In the genomic region with DNA sequence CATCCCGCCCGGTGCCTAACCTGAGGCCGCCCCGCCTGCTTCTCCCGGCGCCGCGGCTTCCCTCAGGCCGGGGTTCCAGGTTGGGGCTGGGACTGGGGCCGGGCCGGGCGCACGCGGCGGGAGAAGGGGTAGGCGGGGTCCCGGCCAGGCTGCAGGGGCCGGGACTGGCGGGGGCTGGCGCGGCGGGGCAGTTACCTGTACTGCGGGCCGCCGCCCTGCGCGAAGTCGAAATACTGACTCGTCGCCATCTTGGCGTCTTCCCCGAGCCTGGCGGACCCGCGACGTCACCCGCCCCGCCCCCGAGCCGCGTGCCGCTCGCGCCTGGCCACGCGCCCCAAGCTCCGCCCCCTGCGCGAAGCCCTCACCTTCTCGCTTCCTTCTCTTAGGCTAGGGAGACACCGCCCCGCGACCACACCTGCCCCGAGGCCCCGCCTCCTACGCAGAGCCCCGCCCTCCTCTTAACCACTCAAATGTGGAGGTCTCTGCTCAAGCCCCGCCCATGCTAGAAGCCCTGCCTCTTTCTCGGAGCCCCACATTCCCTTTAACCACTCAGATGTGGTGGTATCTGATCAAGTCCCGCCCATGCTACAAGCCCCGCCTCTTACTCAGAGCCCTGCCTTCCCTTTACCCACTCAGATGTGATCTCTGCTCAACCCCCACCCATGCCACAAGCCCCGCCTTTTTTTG, we compare ENCODE assay signal across 9 cellular contexts. TPM values are rescaled to one million over a fixed set of nuclear protein-coding genes. Genes with fewer than 3 reads are reported as not detected.
DNase-seq lines count a peak whose midpoint lies in the region; ATAC-seq and TF ChIP-seq lines count a peak whose summit lies in the region.
"Had no signal": no experiment of that assay in that cellular context is flagged by ENCODE, and none has a peak within 500 bp of the region (broad histone marks: within the 10 kb centered on the region; RNA-seq: fewer than 3 reads in every experiment).

A gene (minus strand): TSS at position 269 of the 687 bp plus-strand sequence. CDS start 21 bp downstream, at position 248.

- peak; percentile 29 for ATAC-seq in foreskin keratinocyte
- no peak for ATAC-seq in esophagus mucosa
- no peak for ATAC-seq in GM18868 (IDR thresholded peaks at IDR 0.05; ENCODE audit: unreplicated experiment)

- in situ Hi-C loops in brain microvascular endothelial cell (cut with HindIII; ENCODE audit: low pct_ligation_motif_present, low sequenced_read_pairs) = no loop called here

- DNase-seq in HPDE6-E6E7 (ENCODE audit: extremely low spot score) (peak; percentile 87), foreskin keratinocyte (no peak), brain microvascular endothelial cell (no peak), kidney glomerular epithelial cell (lab: John Stamatoyannopoulos, UW) (no peak)
- peak; percentile 16 for DNase-seq in activated CD4-positive, alpha-beta T cell treated with anti-CD3 and anti-CD28 coated beads, Interleukin-2, amount 50 U/mL, for 1 hour
- peak; percentile 18 for DNase-seq in stimulated activated CD4-positive, alpha-beta T cell treated with anti-CD3 and anti-CD28 coated beads, Interleukin-4, amount 100 ng/mL, for 24 hours
- DNase-seq: cortex of kidney had no signal

- H3K27me3 ChIP-seq in foreskin keratinocyte = peaks cover 58% of the 10 kb centered on the region
- H3K27me3 ChIP-seq in brain microvascular endothelial cell (replicated peaks) = peaks cover 38% of the 10 kb centered on the region

- H3K4me3 ChIP-seq in brain microvascular endothelial cell (ENCODE audit: low read depth, low read length) = no peak within 1 kb of the TSS

- no peaks in the 10 kb centered on the region for H3K36me3 ChIP-seq in brain microvascular endothelial cell (replicated peaks)

- TF ChIP-seq CTCF in foreskin keratinocyte (conservative IDR thresholded peaks at IDR 0.05) (no peak), brain microvascular endothelial cell (IDR thresholded peaks at IDR 0.05; ENCODE audit: low read depth, low read length, missing control alignments) (no peak)

- H3K27ac ChIP-seq in foreskin keratinocyte (no peak within 1 kb of the TSS), brain microvascular endothelial cell (no peak within 1 kb of the TSS)

- H3K4me1 ChIP-seq in foreskin keratinocyte = no peaks in the 10 kb centered on the region

RNA-seq across cellular contexts. Expression of the gene that starts here (rescaled TPM):
- total RNA-seq in foreskin keratinocyte (0.17 TPM in 1 of 2 replicates, not detected in the other), esophagus mucosa (not detected)
- 0.13 TPM in 1 of 2 replicates, not detected in the other for polyA plus RNA-seq in foreskin keratinocyte

Comparison
In these comparisons a context has a peak if more than half of its experiments do, and no peak if none do; other contexts are left out.
1. Peak in ATAC-seq in foreskin keratinocyte; RNA of the gene not detected or under 1 TPM.
2. DNase-seq: peak in HPDE6-E6E7 (single experiment), activated CD4-positive, alpha-beta T cell treated with anti-CD3 and anti-CD28 coated beads, Interleukin-2, amount 50 U/mL, for 1 hour (single experiment) and stimulated activated CD4-positive, alpha-beta T cell treated with anti-CD3 and anti-CD28 coated beads, Interleukin-4, amount 100 ng/mL, for 24 hours (single experiment); none in foreskin keratinocyte (0 of 2), brain microvascular endothelial cell (single experiment) and kidney glomerular epithelial cell (single experiment).